Comparison of ENCODE assay signal across 13 cellular contexts in genomic region chr11:65766535-65766934, GRCh38. TPM values are rescaled to one million over a fixed set of nuclear protein-coding genes. Genes with fewer than 3 reads are reported as not detected.
DNase-seq lines count a peak whose midpoint lies in the region; ATAC-seq and TF ChIP-seq lines count a peak whose summit lies in the region.
"Had no signal": no experiment of that assay in that cellular context is flagged by ENCODE, and none has a peak within 500 bp of the region (broad histone marks: within the 10 kb centered on the region; RNA-seq: fewer than 3 reads in every experiment).

No MANE protein-coding gene starts in this region.

- no peak overlapping the region for H3K4me3 ChIP-seq in AG04449 (ENCODE audit: low read depth, low read length)
- no peak overlapping the region for H3K4me3 ChIP-seq in PC-3 (ENCODE audit: low read length)
- H3K4me3 ChIP-seq in cardiac fibroblast (replicated peaks in 1 of 2; ENCODE audit: low read depth in 2 of 2, low read length in 2 of 2): no peak overlapping the region
- H3K4me3 ChIP-seq in suprapubic skin: no peak overlapping the region

- no peaks in the 10 kb centered on the region for H3K79me2 ChIP-seq in PC-3 (ENCODE audit: low read length)

- no peaks in the 10 kb centered on the region for H3K9me2 ChIP-seq in PC-3 (replicated peaks; ENCODE audit: low read length)

- H2AFZ ChIP-seq in PC-3 (ENCODE audit: low read length): no peak overlapping the region

- H3K9ac ChIP-seq in PC-3 (ENCODE audit: low read length): no peak overlapping the region

- DNase-seq in AG04449 (ENCODE audit: low read depth, low spot score) (peak; percentile 21), HS-5 (ENCODE audit: low read depth) (peak; percentile 28), PC-3 (peak; percentile 41), cardiac fibroblast (ENCODE audit: low read depth in 2 of 2) (peak; percentile 20 to 42), suprapubic skin (ENCODE audit: low spot score in 2 of 2) (no peak)
- DNase-seq: foreskin melanocyte; NCI-H2029; stimulated activated CD4-positive, alpha-beta T cell treated with anti-CD3 and anti-CD28 coated beads, Interleukin-2, amount 100 ng/mL, for 48 hours; stimulated activated naive B cell treated with anti-CD40 and anti-IgM and Interleukin-4, amounts not matched to agents 10 μg/mL and 1 μg/mL and 100 μg/mL, for 72 hours had no signal

- H3F3A ChIP-seq in PC-3 (ENCODE audit: low read length, unreplicated experiment): no peaks in the 10 kb centered on the region

- TF ChIP-seq EP300 in suprapubic skin (IDR thresholded peaks at IDR 0.05): no peak

- BruUV-seq in PC-3 (replicated peaks; lab: Mats Ljungman, UMichigan): no TSS peak

- no peaks in the 10 kb centered on the region for H4K20me1 ChIP-seq in PC-3 (ENCODE audit: low read length)

- POLR2A ChIA-PET in AG04449 (lab: Yijun Ruan, JAX): interaction anchor here (0.6 kb wide), 1 partner anchor 22 kb away, joined by 3 read pairs; no protein-coding TSS in a partner anchor
- POLR2A ChIA-PET in PC-3 (lab: Charles Lee; ENCODE audit: unreplicated experiment): no interaction called here

- H3K27me3 ChIP-seq in PC-3 (ENCODE audit: low read length) (no peaks in the 10 kb centered on the region), suprapubic skin (no peaks in the 10 kb centered on the region)

- intact Hi-C loops in PC-3 (cut with micrococcal nuclease): no loop called here

- TF ChIP-seq CTCF in AG04449 (IDR thresholded peaks at IDR 0.05; ENCODE audit: insufficient read depth, low read length, missing control alignments) (no peak), PC-3 (conservative IDR thresholded peaks at IDR 0.05; ENCODE audit: low read depth, low read length) (no peak), cardiac fibroblast (IDR thresholded peaks at IDR 0.05; ENCODE audit: low read depth, low read length) (no peak), suprapubic skin (IDR thresholded peaks at IDR 0.05) (no peak)

- H3K36me3 ChIP-seq in PC-3 (ENCODE audit: low read depth, low read length): no peaks in the 10 kb centered on the region
- H3K36me3 ChIP-seq in suprapubic skin: no peaks in the 10 kb centered on the region

- CTCF ChIA-PET in AG04449 (lab: Yijun Ruan, JAX) (interaction anchor here (0.7 to 2.2 kb wide), 4 partner anchors 13 to 302 kb away, joined by 3 to 20 read pairs (median 4); partner anchors contain the start of genes AP5B1 and KAT5), PC-3 (lab: Charles Lee) (interaction anchor here (0.9 kb wide), 1 partner anchor 51 kb away, joined by 3 read pairs; no protein-coding TSS in a partner anchor)

- no peak overlapping the region for H3K4me2 ChIP-seq in PC-3 (ENCODE audit: low read length)

- no peaks in the 10 kb centered on the region for H3K9me3 ChIP-seq in PC-3 (ENCODE audit: low read length)
- H3K9me3 ChIP-seq in suprapubic skin: no peaks in the 10 kb centered on the region

- TF ChIP-seq POLR2A in suprapubic skin (IDR thresholded peaks at IDR 0.05): no peak

- ATAC-seq in PC-3 (no peak; the same call in 1 of the 2 replicates), HG03045 (IDR thresholded peaks at IDR 0.05; ENCODE audit: unreplicated experiment) (no peak), HG03139 (IDR thresholded peaks at IDR 0.05; ENCODE audit: unreplicated experiment) (no peak), GM19397 (IDR thresholded peaks at IDR 0.05; ENCODE audit: unreplicated experiment) (no peak)
- ATAC-seq: HCT116; stimulated activated naive B cell treated with anti-CD40 and anti-IgM and Interleukin-4, amounts not matched to agents 10 μg/mL and 1 μg/mL and 100 μg/mL, for 72 hours had no signal

- WGBS in suprapubic skin: 32% methylated on average over 7 of the region's 7 CpGs

- H3K4me1 ChIP-seq in PC-3 (ENCODE audit: insufficient read depth, low read length): no peaks in the 10 kb centered on the region
- peaks cover 7% of the 10 kb centered on the region for H3K4me1 ChIP-seq in suprapubic skin

- H3K27ac ChIP-seq in PC-3 (ENCODE audit: low read length) (no peak overlapping the region), suprapubic skin (no peak overlapping the region)

RNA-seq across cellular contexts. Expression of gene AP5B1, which starts 14.2 kb away (rescaled TPM):
- total RNA-seq in PC-3 (2014; rRNA removed): 24.2 and 31.4 TPM in 2 replicates
- 10 to 100 TPM; 26.3 to 55.9 (median 38.1) TPM for total RNA-seq in suprapubic skin

RNA-seq across cellular contexts. Expression of gene OVOL1, which starts 20.3 kb away (rescaled TPM):
- total RNA-seq in PC-3 (2014; rRNA removed) (17.1 and 18.1 TPM in 2 replicates), suprapubic skin (100 to 1,000 TPM in 2 of 4 donors, 10 to 100 TPM in 2; 64.4 to 196 (median 121) TPM)

RNA-seq across cellular contexts. Expression of gene RNASEH2C, which starts 45.9 kb away (rescaled TPM):
- total RNA-seq in PC-3 (2014; rRNA removed) (96.2 and 172 TPM in 2 replicates), suprapubic skin (10 to 100 TPM; 24.5 to 53.8 (median 33.7) TPM)

RNA-seq across cellular contexts. Expression of gene KAT5, which starts 54.5 kb away (rescaled TPM):
- 74.9 and 83.9 TPM in 2 replicates for total RNA-seq in PC-3 (2014; rRNA removed)
- 100 to 1,000 TPM in 1 of 4 donors, 10 to 100 TPM in 3; 69.8 to 103 (median 77.5) TPM for total RNA-seq in suprapubic skin

Comparison
In these comparisons a context has a peak if more than half of its experiments do, and no peak if none do; other contexts are left out.
1. DNase-seq: peak in AG04449 (single experiment), HS-5 (single experiment), PC-3 (single experiment) and cardiac fibroblast (2 of 2); none in suprapubic skin (0 of 2).